21 cellular contexts compared by ENCODE assay signal in genomic region chrX:155535866-155536265, GRCh38.
DNase-seq lines count a peak whose midpoint lies in the region; ATAC-seq, FAIRE-seq and TF ChIP-seq lines count a peak whose summit lies in the region.
"Had no signal": no experiment of that assay in that cellular context is flagged by ENCODE, and none has a peak within 500 bp of the region (broad histone marks: within the 10 kb centered on the region; RNA-seq: fewer than 3 reads in every experiment).

No MANE protein-coding gene starts in this region.

- no peak for TF ChIP-seq CTCF in MCF 10A (IDR thresholded peaks at IDR 0.05; ENCODE audit: unreplicated experiment)
- no peak for TF ChIP-seq CTCF in breast epithelium (IDR thresholded peaks at IDR 0.05)

- H3K27me3 ChIP-seq in breast epithelium = no peaks in the 10 kb centered on the region
- H3K27me3 ChIP-seq: SJCRH30 had no signal

- H3K9me3 Mint-ChIP-seq in MCF 10A (ENCODE audit: unreplicated experiment) = peaks cover 40% of the 10 kb centered on the region
- H3K9me3 Mint-ChIP-seq: CD8-positive, alpha-beta T cell had no signal

- POLR2A ChIA-PET in MCF 10A (lab: Yijun Ruan, JAX) = interaction anchor here (0.7 kb wide), 1 partner anchor 629 kb away, joined by 3 read pairs; no protein-coding TSS in a partner anchor

- no TSS peak for BruUV-seq in MCF 10A (replicated peaks; lab: Mats Ljungman, UMichigan)

- CTCF ChIA-PET in MCF 10A (lab: Yijun Ruan, JAX) = no interaction called here

- DNase-seq in MCF 10A (ENCODE audit: unreplicated experiment) = peak; percentile 6
- no peak for DNase-seq in breast epithelium (ENCODE audit: low spot score in 2 of 2)
- DNase-seq in RCC 7860 (ENCODE audit: low spot score) = peak; percentile 5
- DNase-seq in epithelial cell of prostate (ENCODE audit: low read depth, low spot score) = peak; percentile 2
- no peak for DNase-seq in stimulated activated CD4-positive, alpha-beta T cell treated with anti-CD3 and anti-CD28 coated beads, Interleukin-4, amount 100 ng/mL, for 1 hour
- DNase-seq: CD8-positive, alpha-beta T cell; DMS79; GDM1; NCI-H1048; NCI-H146; NCI-H2081; NCI-H2227 treated with DMSO at 0.1 percent for 48 hours; NCI-H524 treated with DMSO at 0.1 percent for 48 hours; RPMI8226; SJCRH30 had no signal

- no peak overlapping the region for H3K4me3 Mint-ChIP-seq in MCF 10A (ENCODE audit: unreplicated experiment)
- H3K4me3 Mint-ChIP-seq: CD8-positive, alpha-beta T cell had no signal

- intact Hi-C loops in MCF 10A (cut with micrococcal nuclease) (loop anchor here (2.0 kb wide), 1 partner anchor 285 kb away; no protein-coding TSS in a partner anchor), breast epithelium (cut with DNase I; ENCODE audit: low total_unique reads) (no loop called here)

- FAIRE-seq in RCC 7860 (lab: Jason Lieb, UNC) = no peak
- FAIRE-seq: D721Med, GM12878 had no signal

- H3K27me3 Mint-ChIP-seq in MCF 10A (ENCODE audit: insufficient read depth, unreplicated experiment) = no peaks in the 10 kb centered on the region

- no peak for ATAC-seq in GM18517 (IDR thresholded peaks at IDR 0.05; ENCODE audit: unreplicated experiment)
- ATAC-seq in GM19463 (IDR thresholded peaks at IDR 0.05; ENCODE audit: unreplicated experiment) = no peak
- ATAC-seq in HG02852 (IDR thresholded peaks at IDR 0.05; ENCODE audit: unreplicated experiment) = no peak
- ATAC-seq: CD8-positive, alpha-beta T cell; GM12878 had no signal

- no peaks in the 10 kb centered on the region for H3K4me1 ChIP-seq in breast epithelium
- H3K4me1 ChIP-seq: BLaER1, SJCRH30 had no signal

- no peak overlapping the region for H3K4me3 ChIP-seq in breast epithelium
- H3K4me3 ChIP-seq: BLaER1, GM12878, SJCRH30 had no signal

- no peaks in the 10 kb centered on the region for H3K4me1 Mint-ChIP-seq in MCF 10A (ENCODE audit: insufficient read depth, unreplicated experiment)

- peaks cover 8% of the 10 kb centered on the region for H3K36me3 Mint-ChIP-seq in MCF 10A (ENCODE audit: insufficient read depth, unreplicated experiment)

- H3K27ac ChIP-seq in breast epithelium = no peak overlapping the region
- H3K27ac ChIP-seq in epithelial cell of prostate = no peak overlapping the region
- H3K27ac ChIP-seq: BLaER1, SJCRH30 had no signal

- no peaks in the 10 kb centered on the region for H3K36me3 ChIP-seq in breast epithelium
- H3K36me3 ChIP-seq: SJCRH30 had no signal

- H3K27ac Mint-ChIP-seq in MCF 10A (ENCODE audit: low read depth, unreplicated experiment) = no peak overlapping the region
- H3K27ac Mint-ChIP-seq: CD8-positive, alpha-beta T cell had no signal

- peaks cover 0 to 3% of the 10 kb centered on the region in 2 donors for H3K9me3 ChIP-seq in breast epithelium
- H3K9me3 ChIP-seq: BLaER1, SJCRH30 had no signal

- no peak for TF ChIP-seq POLR2A in breast epithelium (IDR thresholded peaks at IDR 0.05)

Comparison
In these comparisons a context has a peak if more than half of its experiments do, and no peak if none do; other contexts are left out.
1. DNase-seq: peak in MCF 10A (single experiment), RCC 7860 (single experiment) and epithelial cell of prostate (single experiment); none in breast epithelium (0 of 2) and stimulated activated CD4-positive, alpha-beta T cell treated with anti-CD3 and anti-CD28 coated beads, Interleukin-4, amount 100 ng/mL, for 1 hour (single experiment).